In genomic region chr1:183806086-183806485, GRCh38 we compare ENCODE assay signal across 11 cellular contexts. TPM values are rescaled to one million over a fixed set of nuclear protein-coding genes. Genes with fewer than 3 reads are reported as not detected.
A peak's percentile ranks its signal among the peaks of the same experiment; 100 is the strongest.
DNase-seq lines count a peak whose midpoint lies in the region; ATAC-seq and TF ChIP-seq lines count a peak whose summit lies in the region.
"Had no signal": no experiment of that assay in that cellular context is flagged by ENCODE, and none has a peak within 500 bp of the region (broad histone marks: within the 10 kb centered on the region; RNA-seq: fewer than 3 reads in every experiment).

No MANE protein-coding gene starts in this region.

- H3K4me3 ChIP-seq in AG04450 (ENCODE audit: low read depth, low read length): peak overlapping the region; percentile 60
- H3K4me3 ChIP-seq in MG63: peak overlapping the region; percentile 52

- H3K27ac ChIP-seq in AG04450 (ENCODE audit: low read depth, low read length): no peak overlapping the region
- H3K27ac ChIP-seq: neutrophil had no signal

- ATAC-seq in HG03378 (IDR thresholded peaks at IDR 0.05; ENCODE audit: unreplicated experiment): no peak
- ATAC-seq in GM21360 (IDR thresholded peaks at IDR 0.05; ENCODE audit: unreplicated experiment): no peak

- H3K4me3 Mint-ChIP-seq in endothelial cell (ENCODE audit: unreplicated experiment) (peak overlapping the region; percentile 100), neural crest cell (peak overlapping the region; percentile 80)

- CTCF ChIA-PET in AG04450 (lab: Charles Lee): interaction anchor here (0.7 to 2.0 kb wide), 4 partner anchors 9 to 121 kb away, joined by 3 to 7 read pairs (median 3); no protein-coding TSS in a partner anchor

- H3K9me3 Mint-ChIP-seq in endothelial cell (ENCODE audit: unreplicated experiment): no peaks in the 10 kb centered on the region
- peaks cover 7% of the 10 kb centered on the region for H3K9me3 Mint-ChIP-seq in neural crest cell

- POLR2A ChIA-PET in AG04450 (lab: Yijun Ruan, JAX): interaction anchor here (0.8 to 0.9 kb wide), 2 partner anchors 110 kb away, joined by 3 to 4 read pairs; no protein-coding TSS in a partner anchor

- TF ChIP-seq CTCF in AG04450 (IDR thresholded peaks at IDR 0.05; ENCODE audit: low read depth, low read length): no peak
- no peak for TF ChIP-seq CTCF in endothelial cell (IDR thresholded peaks at IDR 0.05; ENCODE audit: unreplicated experiment)
- TF ChIP-seq CTCF in neural crest cell (conservative IDR thresholded peaks at IDR 0.05): no peak

- no peaks in the 10 kb centered on the region for H3K36me3 ChIP-seq in MG63
- H3K36me3 ChIP-seq: neutrophil had no signal

- peaks cover 4% of the 10 kb centered on the region for H3K9me3 ChIP-seq in AG04450 (ENCODE audit: control insufficient read depth, insufficient read depth, low read length)
- H3K9me3 ChIP-seq in MG63: peaks cover 5% of the 10 kb centered on the region; the same call in 1 of the 2 replicates
- H3K9me3 ChIP-seq: neutrophil had no signal

- H3K27me3 ChIP-seq in AG04450 (ENCODE audit: control insufficient read depth, insufficient read depth, low read length): no peaks in the 10 kb centered on the region
- H3K27me3 ChIP-seq in MG63: no peaks in the 10 kb centered on the region

- H3K4me1 Mint-ChIP-seq in endothelial cell (ENCODE audit: unreplicated experiment) (peaks cover 66% of the 10 kb centered on the region), neural crest cell (peaks cover 52% of the 10 kb centered on the region)

- peaks cover 4% of the 10 kb centered on the region for H3K27me3 Mint-ChIP-seq in endothelial cell (ENCODE audit: unreplicated experiment)
- no peaks in the 10 kb centered on the region for H3K27me3 Mint-ChIP-seq in neural crest cell (ENCODE audit: low read depth)

- H3K27ac Mint-ChIP-seq in endothelial cell (ENCODE audit: unreplicated experiment): peak overlapping the region; percentile 4
- peak overlapping the region; percentile 16 for H3K27ac Mint-ChIP-seq in neural crest cell (ENCODE audit: unreplicated experiment)
- H3K27ac Mint-ChIP-seq: stimulated activated naive CD8-positive, alpha-beta T cell treated with anti-CD3 and anti-CD28 coated beads, Interleukin-15, Interleukin-2, amounts not matched to agents 100 ng/mL and 50 ng/mL, for 24 hours had no signal

- H3K36me3 Mint-ChIP-seq in endothelial cell (ENCODE audit: low read depth, unreplicated experiment) (peaks cover 31% of the 10 kb centered on the region), neural crest cell (ENCODE audit: low read depth) (peaks cover 10% of the 10 kb centered on the region)

- DNase-seq in AG04450 (ENCODE audit: low read depth, low spot score) (no peak), MG63 (no peak), endothelial cell (ENCODE audit: low spot score) (no peak), neural crest cell (ENCODE audit: low read depth, low spot score) (no peak), pons (ENCODE audit: low spot score) (no peak), NCI-H2171 treated with DMSO at 0.1 percent for 48 hours (lab: John Stamatoyannopoulos, UW) (no peak)
- DNase-seq: amniotic stem cell had no signal

RNA-seq across cellular contexts. Expression of gene RGL1, which starts 1.2 kb away (rescaled TPM):
- 10.1 and 11.1 TPM in 2 replicates for polyA plus RNA-seq in AG04450 (2011; rRNA removed)
- polyA minus RNA-seq in AG04450 (2011; rRNA and poly(A)+ RNA removed): 9.9 and 10.9 TPM in 2 replicates
- 4.1 and 4.9 TPM in 2 replicates for total RNA-seq in MG63 (2014; rRNA removed; shearing (Covaris generic); ENCODE audit: low replicate concordance)
- total RNA-seq in endothelial cell (ENCODE audit: unreplicated experiment): 60.7 TPM
- total RNA-seq in neural crest cell: 13.3 and 13.6 TPM in 2 replicates
